In the genomic region with DNA sequence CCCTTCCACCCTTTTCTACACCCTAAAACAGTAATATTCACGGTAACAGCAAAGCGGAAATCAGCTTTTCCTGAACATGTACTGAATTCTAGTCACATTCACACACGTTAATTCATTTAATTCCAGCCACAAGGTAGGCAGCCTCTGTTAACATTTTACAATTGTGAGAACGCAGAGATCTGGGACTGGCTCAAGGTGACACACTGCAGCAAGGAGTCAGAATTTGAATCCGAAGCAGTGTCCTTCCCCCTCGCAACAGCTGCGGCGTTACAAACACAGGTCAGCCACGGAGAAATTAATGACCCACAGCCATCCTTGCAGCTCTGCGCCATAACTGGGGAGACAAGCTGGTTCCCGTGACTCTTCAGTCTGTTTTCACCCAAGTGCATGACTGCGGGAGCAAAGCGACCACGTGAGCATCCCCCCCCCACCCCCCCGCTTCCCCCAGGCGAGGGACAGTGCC, we compare ENCODE assay signal across 8 cellular contexts. TPM values are rescaled to one million over a fixed set of nuclear protein-coding genes. Genes with fewer than 3 reads are reported as not detected.
DNase-seq lines count a peak whose midpoint lies in the region; ATAC-seq and TF ChIP-seq lines count a peak whose summit lies in the region.

No MANE protein-coding gene starts in this region.

- H3K79me2 ChIP-seq in SU-DHL-6 (ENCODE audit: insufficient read depth, low read length): peaks cover 42% of the 10 kb centered on the region

- peak overlapping the region; percentile 86 for H3K27ac Mint-ChIP-seq in stimulated activated naive CD8-positive, alpha-beta T cell treated with anti-CD3 and anti-CD28 coated beads, Interleukin-15, Interleukin-2, amounts not matched to agents 100 ng/mL and 50 ng/mL, for 24 hours

- peaks cover 63% of the 10 kb centered on the region for H3K4me1 Mint-ChIP-seq in stimulated activated naive CD8-positive, alpha-beta T cell treated with anti-CD3 and anti-CD28 coated beads, Interleukin-15, Interleukin-2, amounts not matched to agents 100 ng/mL and 50 ng/mL, for 24 hours (ENCODE audit: low read depth)

- 0 out of 2 replicates have a peak, but pooled peaks cover 7% of the 10 kb centered on the region for H4K20me1 ChIP-seq in SU-DHL-6 (ENCODE audit: low read depth, low read length)

- peaks cover 12 to 61% (median 13%) of the 10 kb centered on the region in 3 donors for H3K4me1 ChIP-seq in esophagus squamous epithelium
- peaks cover 4% of the 10 kb centered on the region for H3K4me1 ChIP-seq in ovary (ENCODE audit: insufficient read depth)

- H2AFZ ChIP-seq in SU-DHL-6 (ENCODE audit: low read depth, low read length, severe bottlenecking): peak overlapping the region; percentile 58

- H3K4me3 ChIP-seq in SU-DHL-6 (ENCODE audit: insufficient read depth, low read length, poor library complexity, severe bottlenecking) (peak overlapping the region; percentile 57), esophagus squamous epithelium (peak overlapping the region; percentile 75 to 92 (median 87)), ovary (peak overlapping the region; percentile 72)

- no peak for TF ChIP-seq EP300 in ovary (IDR thresholded peaks at IDR 0.05)

- H3K9me2 ChIP-seq in SU-DHL-6 (replicated peaks; ENCODE audit: insufficient read depth, low read length): no peaks in the 10 kb centered on the region

- ATAC-seq in stimulated activated naive CD8-positive, alpha-beta T cell treated with anti-CD3 and anti-CD28 coated beads, Interleukin-15, Interleukin-2, amounts not matched to agents 100 U/mL and 50 U/mL, for 24 hours: no peak

- H3K36me3 ChIP-seq in SU-DHL-6 (ENCODE audit: low read length) (peaks cover 33% of the 10 kb centered on the region), esophagus squamous epithelium (peaks cover 0 to 26% (median 0%) of the 10 kb centered on the region in 3 donors), ovary (no peaks in the 10 kb centered on the region)

- 4 to 8% methylated on average over 5 to 10 of the region's 16 CpGs for WGBS in esophagus squamous epithelium, 2 donors
- WGBS in ovary, 3 donors: 1 to 4% (median 2%) methylated on average over 16 of the region's 16 CpGs

- TF ChIP-seq CTCF in SU-DHL-6 (IDR thresholded peaks at IDR 0.05; ENCODE audit: insufficient read depth, low read length, poor library complexity, severe bottlenecking) (no peak), esophagus squamous epithelium (IDR thresholded peaks at IDR 0.05) (no peak), ovary (IDR thresholded peaks at IDR 0.05) (no peak)

- H3K27me3 Mint-ChIP-seq in stimulated activated naive CD8-positive, alpha-beta T cell treated with anti-CD3 and anti-CD28 coated beads, Interleukin-15, Interleukin-2, amounts not matched to agents 100 ng/mL and 50 ng/mL, for 24 hours: no peaks in the 10 kb centered on the region

- H3K4me2 ChIP-seq in SU-DHL-6 (ENCODE audit: low read depth, low read length, poor library complexity, severe bottlenecking): peak overlapping the region; percentile 82

- intact Hi-C loops in esophagus squamous epithelium (cut with DNase I) (no loop called here), ovary (cut with DNase I) (loop anchor here in 1 of 4 donors (5.0 kb wide), 1 partner anchor 163 kb away; a partner anchor contains a TSS)

- no peaks in the 10 kb centered on the region for H3K9me3 ChIP-seq in SU-DHL-6 (ENCODE audit: insufficient read depth, low read length)
- no peaks in the 10 kb centered on the region for H3K9me3 ChIP-seq in esophagus squamous epithelium
- no peaks in the 10 kb centered on the region for H3K9me3 ChIP-seq in ovary

- peaks cover 5% of the 10 kb centered on the region; the same call in 1 of the 2 replicates for H3F3A ChIP-seq in SU-DHL-6 (ENCODE audit: insufficient read depth)

- no peaks in the 10 kb centered on the region for H3K27me3 ChIP-seq in SU-DHL-6 (ENCODE audit: low read length)
- H3K27me3 ChIP-seq in esophagus squamous epithelium: peaks cover 0 to 11% (median 0%) of the 10 kb centered on the region in 4 donors
- no peaks in the 10 kb centered on the region for H3K27me3 ChIP-seq in ovary

- DNase-seq in stimulated activated naive CD8-positive, alpha-beta T cell treated with anti-CD3 and anti-CD28 coated beads, Interleukin-15, Interleukin-2, amounts not matched to agents 100 U/mL and 50 U/mL, for 24 hours: no peak
- DNase-seq in esophagus squamous epithelium (lab: John Stamatoyannopoulos, UW): no peak
- DNase-seq in ovary: no peak
- DNase-seq in T1000 (lab: John Stamatoyannopoulos, UW): no peak
- no peak for DNase-seq in NCI-H1930 (lab: John Stamatoyannopoulos, UW)
- DNase-seq in stimulated activated naive CD4-positive, alpha-beta T cell treated with Interleukin-2 at 50 U/mL for 16 hours (lab: John Stamatoyannopoulos, UW): no peak

- peaks cover 34% of the 10 kb centered on the region for H3K36me3 Mint-ChIP-seq in stimulated activated naive CD8-positive, alpha-beta T cell treated with anti-CD3 and anti-CD28 coated beads, Interleukin-15, Interleukin-2, amounts not matched to agents 100 ng/mL and 50 ng/mL, for 24 hours (ENCODE audit: low read depth)

- TF ChIP-seq POLR2A in esophagus squamous epithelium (IDR thresholded peaks at IDR 0.05) (no peak), ovary (IDR thresholded peaks at IDR 0.05) (no peak)

- H3K4me3 Mint-ChIP-seq in stimulated activated naive CD8-positive, alpha-beta T cell treated with anti-CD3 and anti-CD28 coated beads, Interleukin-15, Interleukin-2, amounts not matched to agents 100 ng/mL and 50 ng/mL, for 24 hours: peak overlapping the region; percentile 95

- H3K27ac ChIP-seq in SU-DHL-6 (ENCODE audit: low read depth, low read length): peak overlapping the region; percentile 72
- peak overlapping the region; percentile 96 to 99 (median 98) for H3K27ac ChIP-seq in esophagus squamous epithelium
- H3K27ac ChIP-seq in ovary: peak overlapping the region; percentile 86 to 89

- H3K9me3 Mint-ChIP-seq in stimulated activated naive CD8-positive, alpha-beta T cell treated with anti-CD3 and anti-CD28 coated beads, Interleukin-15, Interleukin-2, amounts not matched to agents 100 ng/mL and 50 ng/mL, for 24 hours: no peaks in the 10 kb centered on the region

- H3K9ac ChIP-seq in SU-DHL-6 (ENCODE audit: low read length): peak overlapping the region; percentile 99

RNA-seq across cellular contexts. Expression of a gene that starts 0.8 kb away (rescaled TPM):
- total RNA-seq in esophagus squamous epithelium: 10 to 100 TPM in 3 of 4 donors, 1 to 10 TPM in 1; 9.4 to 26.9 (median 21.5) TPM
- total RNA-seq in ovary: 10 to 100 TPM; 13.1 to 49.9 (median 19.9) TPM
- 10 to 100 TPM in 1 of 2 donors, 1 to 10 TPM in 1; 8.2 to 21.8 TPM for polyA plus RNA-seq in ovary
